2 cellular contexts compared by ENCODE assay signal in the genomic region with DNA sequence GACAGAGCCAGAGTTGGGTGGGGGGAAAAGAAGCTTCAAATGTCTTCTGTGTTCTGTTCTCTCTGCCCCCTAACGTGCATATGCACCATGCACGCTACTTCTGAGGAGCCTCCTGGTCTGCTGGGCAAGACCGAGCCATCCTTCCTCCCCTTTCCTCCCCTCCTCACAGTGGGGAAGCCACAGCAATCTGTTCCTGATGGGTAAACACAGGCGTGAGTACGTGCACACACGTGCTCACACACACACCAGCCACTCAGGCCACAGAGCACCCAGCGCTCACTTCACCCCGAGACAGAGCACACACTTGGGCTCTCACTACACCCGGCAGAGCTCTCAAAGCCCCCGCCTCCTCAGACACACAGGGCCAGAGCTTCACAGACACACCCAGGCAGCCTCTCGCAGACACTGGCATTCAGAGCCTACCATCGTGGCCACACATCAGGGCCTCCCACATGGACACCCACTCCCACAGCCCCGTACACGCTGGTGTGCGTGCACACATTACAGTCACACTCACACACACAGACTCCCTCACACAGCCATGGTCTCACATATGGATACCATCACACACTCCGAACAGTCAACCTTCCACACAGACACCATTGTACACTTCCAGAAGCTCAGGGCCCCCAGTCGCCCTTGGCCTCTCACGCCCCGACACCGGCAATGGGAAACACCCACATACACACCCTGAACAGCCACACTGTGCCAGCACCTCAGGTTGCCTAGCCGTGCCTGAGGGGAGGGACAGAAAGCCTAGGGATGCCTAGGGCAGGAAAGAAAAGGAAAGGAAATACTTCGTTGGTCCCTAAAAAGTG.
A peak's percentile ranks its signal among the peaks of the same experiment; 100 is the strongest.
TF ChIP-seq lines count a peak whose summit lies in the region.

No MANE protein-coding gene starts in this region.

TF ChIP-seq in HepG2, 621 proteins besides CTCF, POLR2A, EP300 and RAD21:
- TF ChIP-seq, protein P1, sequence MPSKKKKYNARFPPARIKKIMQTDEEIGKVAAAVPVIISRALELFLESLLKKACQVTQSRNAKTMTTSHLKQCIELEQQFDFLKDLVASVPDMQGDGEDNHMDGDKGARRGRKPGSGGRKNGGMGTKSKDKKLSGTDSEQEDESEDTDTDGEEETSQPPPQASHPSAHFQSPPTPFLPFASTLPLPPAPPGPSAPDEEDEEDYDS (CRISPR knock-in tag; IDR thresholded peaks at IDR 0.05), result no peak
- TF ChIP-seq, protein P2, sequence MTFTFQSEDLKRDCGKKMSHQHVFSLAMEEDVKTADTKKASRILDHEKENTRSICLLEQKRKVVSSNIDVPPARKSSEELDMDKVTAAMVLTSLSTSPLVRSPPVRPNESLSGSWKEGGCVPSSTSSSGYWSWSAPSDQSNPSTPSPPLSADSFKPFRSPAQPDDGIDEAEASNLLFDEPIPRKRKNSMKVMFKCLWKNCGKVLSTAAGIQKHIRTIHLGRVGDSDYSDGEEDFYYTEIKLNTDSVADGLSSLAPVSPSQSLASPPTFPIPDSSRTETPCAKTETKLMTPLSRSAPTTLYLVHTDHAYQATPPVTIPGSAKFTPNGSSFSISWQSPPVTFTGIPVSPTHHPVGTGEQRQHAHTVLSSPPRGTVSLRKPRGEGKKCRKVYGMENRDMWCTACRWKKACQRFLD (CRISPR knock-in tag; IDR thresholded peaks at IDR 0.05; ENCODE audit: borderline replicate concordance), result no peak
- TF ChIP-seq, protein P3, sequence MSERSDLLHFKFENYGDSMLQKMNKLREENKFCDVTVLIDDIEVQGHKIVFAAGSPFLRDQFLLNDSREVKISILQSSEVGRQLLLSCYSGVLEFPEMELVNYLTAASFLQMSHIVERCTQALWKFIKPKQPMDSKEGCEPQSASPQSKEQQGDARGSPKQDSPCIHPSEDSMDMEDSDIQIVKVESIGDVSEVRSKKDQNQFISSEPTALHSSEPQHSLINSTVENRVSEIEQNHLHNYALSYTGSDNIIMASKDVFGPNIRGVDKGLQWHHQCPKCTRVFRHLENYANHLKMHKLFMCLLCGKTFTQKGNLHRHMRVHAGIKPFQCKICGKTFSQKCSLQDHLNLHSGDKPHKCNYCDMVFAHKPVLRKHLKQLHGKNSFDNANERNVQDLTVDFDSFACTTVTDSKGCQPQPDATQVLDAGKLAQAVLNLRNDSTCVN (CRISPR knock-in tag; IDR thresholded peaks at IDR 0.05; ENCODE audit: borderline replicate concordance), result no peak
- TF ChIP-seq ZNF253 (CRISPR knock-in tag; IDR thresholded peaks at IDR 0.05; ENCODE audit: borderline replicate concordance), result no peak

TF ChIP-seq in neural cell, 6 proteins besides CTCF, POLR2A, EP300 and RAD21:
- TF ChIP-seq POLR2AphosphoS5 (IDR thresholded peaks at IDR 0.05) (peak; percentile 31), MXI1 (conservative IDR thresholded peaks at IDR 0.05; ENCODE audit: poor library complexity, severe bottlenecking) (no peak), SMC3 (conservative IDR thresholded peaks at IDR 0.05; ENCODE audit: poor library complexity) (no peak)
